ENCODE assay signal across 17 cellular contexts in the genomic region with DNA sequence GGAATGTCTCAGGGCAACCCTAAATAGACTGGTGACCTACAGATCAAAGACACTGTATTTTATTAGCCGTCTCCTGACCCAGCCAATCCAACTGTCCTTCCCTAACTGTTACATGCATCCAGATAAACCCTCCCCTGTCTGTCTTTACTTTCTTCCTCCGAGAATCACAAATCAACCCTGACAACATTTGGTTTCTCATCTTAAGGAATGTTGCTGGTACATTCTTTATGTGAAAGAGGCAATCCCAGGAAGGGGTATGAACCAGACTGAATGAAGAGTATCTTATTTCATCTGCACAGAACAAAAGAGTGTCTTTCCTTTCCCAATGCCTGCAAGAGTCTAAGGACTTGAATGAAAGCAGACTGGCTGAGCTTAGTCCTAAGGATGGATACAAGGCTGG.
A peak's percentile ranks its signal among the peaks of the same experiment; 100 is the strongest.
DNase-seq lines count a peak whose midpoint lies in the region; ATAC-seq and TF ChIP-seq lines count a peak whose summit lies in the region.
"Had no signal": no experiment of that assay in that cellular context is flagged by ENCODE, and none has a peak within 500 bp of the region (broad histone marks: within the 10 kb centered on the region; RNA-seq: fewer than 3 reads in every experiment).

No MANE protein-coding gene starts in this region.

- DNase-seq in BJ (ENCODE audit: low read depth), result peak; percentile 8
- DNase-seq in RPMI7951 (ENCODE audit: low read depth), result peak; percentile 29
- peak; percentile 69 for DNase-seq in fibroblast of gingiva (ENCODE audit: low read depth)
- DNase-seq in occipital lobe (lab: John Stamatoyannopoulos, UW), result no peak
- DNase-seq in OCI-M1 (lab: John Stamatoyannopoulos, UW), result no peak
- DNase-seq in iPS-NIHi7 (ENCODE audit: extremely low spot score), result no peak
- DNase-seq: activated naive CD4-positive, alpha-beta T cell; KBM-7; midbrain; NCI-H1436 treated with DMSO at 0.1 percent for 48 hours; NCI-H526 treated with DMSO at 0.1 percent for 48 hours had no signal

- H3K4me3 Mint-ChIP-seq in nephron, result no peak overlapping the region
- H3K4me3 Mint-ChIP-seq: B cell; central memory CD8-positive, alpha-beta T cell had no signal

- peaks cover 3% of the 10 kb centered on the region for H3K9me3 Mint-ChIP-seq in nephron

- no peaks in the 10 kb centered on the region for H3K36me3 ChIP-seq in BJ (ENCODE audit: control insufficient read depth, insufficient read depth, low read length)
- H3K36me3 ChIP-seq: prostate gland, tibial nerve had no signal

- H3K27me3 ChIP-seq in BJ (ENCODE audit: control insufficient read depth, insufficient read depth, low read length), result no peaks in the 10 kb centered on the region
- H3K27me3 ChIP-seq: tibial nerve had no signal

- CTCF ChIA-PET in BJ (lab: Yijun Ruan, JAX), result no interaction called here

- TF ChIP-seq CTCF in BJ (IDR thresholded peaks at IDR 0.05; ENCODE audit: insufficient read depth, low read depth, low read length) (no peak), nephron (IDR thresholded peaks at IDR 0.05; ENCODE audit: unreplicated experiment in 3 of 3) (no peak)

- H3K4me1 Mint-ChIP-seq in nephron, result peaks cover 56% of the 10 kb centered on the region

- H3K27me3 Mint-ChIP-seq in nephron (ENCODE audit: low read depth), result no peaks in the 10 kb centered on the region
- H3K27me3 Mint-ChIP-seq: B cell had no signal

- H3K4me3 ChIP-seq in BJ (ENCODE audit: low read depth, low read length), result no peak overlapping the region
- H3K4me3 ChIP-seq: prostate gland, tibial nerve had no signal

- ATAC-seq in GM21717 (IDR thresholded peaks at IDR 0.05; ENCODE audit: unreplicated experiment), result no peak

- POLR2A ChIA-PET in BJ (lab: Charles Lee), result interaction anchor here (0.6 kb wide), 1 partner anchor 95 kb away, joined by 3 read pairs; no protein-coding TSS in a partner anchor

- peaks cover 8% of the 10 kb centered on the region for H3K36me3 Mint-ChIP-seq in nephron (ENCODE audit: low read depth)

- peak overlapping the region; percentile 55 to 88 (median 70) for H3K27ac Mint-ChIP-seq in nephron
- H3K27ac Mint-ChIP-seq: B cell had no signal

Comparison
In these comparisons a context has a peak if more than half of its experiments do, and no peak if none do; other contexts are left out.
1. DNase-seq: peak in BJ (single experiment), RPMI7951 (single experiment) and fibroblast of gingiva (single experiment); none in occipital lobe (single experiment), OCI-M1 (single experiment) and iPS-NIHi7 (single experiment).